8 cellular contexts compared by ENCODE assay signal in genomic region chr2:61018319-61018750, GRCh38.
DNase-seq lines count a peak whose midpoint lies in the region; TF ChIP-seq lines count a peak whose summit lies in the region.

No MANE protein-coding gene starts in this region.

- DNase-seq in NOMO-1 (lab: John Stamatoyannopoulos, UW; ENCODE audit: unreplicated experiment in 2 of 2) (peak; percentile 14 to 50), NOMO-1 treated with dmso at 0.1 percent for 144 hours (lab: John Stamatoyannopoulos, UW; ENCODE audit: unreplicated experiment) (no peak), NB4 (ENCODE audit: low read depth) (no peak), coronary artery (ENCODE audit: low spot score) (no peak), nephron progenitor cell (no peak), activated gamma-delta T cell (lab: John Stamatoyannopoulos, UW) (no peak), iPS-NIHi11 (ENCODE audit: low spot score) (no peak), HPDE6-E6E7 (ENCODE audit: extremely low spot score) (no peak)

- no peak for TF ChIP-seq POLR2A in NB4 (IDR thresholded peaks at IDR 0.05; ENCODE audit: extremely low read depth, insufficient read length)

- TF ChIP-seq CTCF in NB4 (IDR thresholded peaks at IDR 0.05; ENCODE audit: low read depth, low read length) (no peak), coronary artery (IDR thresholded peaks at IDR 0.05) (no peak), nephron progenitor cell (IDR thresholded peaks at IDR 0.05) (no peak)

- peak overlapping the region; percentile 97 for H3K27ac Mint-ChIP-seq in nephron progenitor cell

- peak overlapping the region; percentile 100 for H3K4me3 Mint-ChIP-seq in nephron progenitor cell

- peaks cover 36% of the 10 kb centered on the region for H3K9me3 Mint-ChIP-seq in nephron progenitor cell

- H3K27me3 Mint-ChIP-seq in nephron progenitor cell (ENCODE audit: low read depth, poor library complexity): no peaks in the 10 kb centered on the region

- H3K4me3 ChIP-seq in NB4 (ENCODE audit: low read depth, low read length): peak overlapping the region; percentile 89
- peak overlapping the region; percentile 90 for H3K4me3 ChIP-seq in coronary artery

- H3K27ac ChIP-seq in coronary artery: peak overlapping the region; percentile 94 to 96

- peaks cover 39% of the 10 kb centered on the region for H3K36me3 Mint-ChIP-seq in nephron progenitor cell (ENCODE audit: low read depth)

- H3K4me1 Mint-ChIP-seq in nephron progenitor cell: peaks cover 33% of the 10 kb centered on the region

Comparison
In these comparisons a context has a peak if more than half of its experiments do, and no peak if none do; other contexts are left out.
1. DNase-seq: peak in NOMO-1 (2 of 2); none in NOMO-1 treated with dmso at 0.1 percent for 144 hours (single experiment), NB4 (single experiment), coronary artery (single experiment), nephron progenitor cell (single experiment), activated gamma-delta T cell (single experiment), iPS-NIHi11 (single experiment) and HPDE6-E6E7 (single experiment).